In the genomic region with DNA sequence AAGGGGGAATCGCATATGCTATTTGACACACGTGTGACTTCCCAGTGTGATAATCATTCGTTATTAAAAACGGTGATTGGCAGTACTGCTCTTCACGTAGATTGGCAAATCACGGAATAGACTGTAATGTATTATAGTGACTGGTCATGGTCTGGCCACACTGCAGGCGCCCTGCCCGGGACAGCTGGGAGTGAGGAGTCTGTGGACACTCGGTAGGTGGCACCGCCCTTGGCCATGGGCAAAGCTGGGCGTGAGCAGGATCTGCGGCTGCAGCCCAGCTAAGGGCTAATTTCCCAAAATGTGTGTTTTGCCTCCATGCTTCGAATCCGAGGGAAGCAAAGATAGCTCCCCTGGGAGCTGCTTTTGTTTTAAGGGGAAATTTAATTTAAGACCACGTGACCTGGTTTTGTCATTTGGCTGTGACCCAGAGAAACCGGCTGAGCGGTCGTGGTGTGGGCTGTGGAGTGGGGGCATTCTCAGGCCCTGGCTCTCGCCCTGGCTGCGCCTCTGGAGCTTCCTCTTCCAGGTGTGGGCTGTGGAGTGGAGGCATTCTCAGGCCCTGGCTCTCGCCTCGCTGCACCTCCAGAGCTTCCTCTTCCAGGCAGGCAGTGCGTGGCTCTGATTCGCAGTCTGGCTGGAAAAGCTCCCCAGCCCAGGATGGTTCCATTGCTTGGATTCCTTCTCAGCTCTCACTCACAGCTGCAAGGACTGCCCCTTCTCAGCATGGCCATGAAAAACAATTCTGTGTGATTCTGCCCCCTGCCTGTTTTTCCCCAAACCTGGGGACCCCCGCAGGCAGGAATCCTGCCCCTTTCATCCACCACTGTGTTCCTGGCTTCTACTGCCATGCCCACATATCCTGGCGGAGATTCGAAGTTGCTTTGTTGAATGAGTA, we compare ENCODE assay signal across 1 cellular context.
A peak's percentile ranks its signal among the peaks of the same experiment; 100 is the strongest.
TF ChIP-seq lines count a peak whose summit lies in the region.

No MANE protein-coding gene starts in this region.

TF ChIP-seq in K562, 482 proteins besides CTCF, POLR2A, EP300 and RAD21 (continued from another document):
- TF ChIP-seq RAD51 (IDR thresholded peaks at IDR 0.05; ENCODE audit: borderline replicate concordance, low read depth) = 0 out of 2 replicates have a peak, but pooled peaks have one; percentile 22
- TF ChIP-seq, protein P1, sequence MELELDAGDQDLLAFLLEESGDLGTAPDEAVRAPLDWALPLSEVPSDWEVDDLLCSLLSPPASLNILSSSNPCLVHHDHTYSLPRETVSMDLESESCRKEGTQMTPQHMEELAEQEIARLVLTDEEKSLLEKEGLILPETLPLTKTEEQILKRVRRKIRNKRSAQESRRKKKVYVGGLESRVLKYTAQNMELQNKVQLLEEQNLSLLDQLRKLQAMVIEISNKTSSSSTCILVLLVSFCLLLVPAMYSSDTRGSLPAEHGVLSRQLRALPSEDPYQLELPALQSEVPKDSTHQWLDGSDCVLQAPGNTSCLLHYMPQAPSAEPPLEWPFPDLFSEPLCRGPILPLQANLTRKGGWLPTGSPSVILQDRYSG (tag; conservative IDR thresholded peaks at IDR 0.05; ENCODE audit: low read depth) = no peak
- TF ChIP-seq XRCC5 (IDR thresholded peaks at IDR 0.05; ENCODE audit: low read depth, low read length) = no peak
- TF ChIP-seq, protein P2, sequence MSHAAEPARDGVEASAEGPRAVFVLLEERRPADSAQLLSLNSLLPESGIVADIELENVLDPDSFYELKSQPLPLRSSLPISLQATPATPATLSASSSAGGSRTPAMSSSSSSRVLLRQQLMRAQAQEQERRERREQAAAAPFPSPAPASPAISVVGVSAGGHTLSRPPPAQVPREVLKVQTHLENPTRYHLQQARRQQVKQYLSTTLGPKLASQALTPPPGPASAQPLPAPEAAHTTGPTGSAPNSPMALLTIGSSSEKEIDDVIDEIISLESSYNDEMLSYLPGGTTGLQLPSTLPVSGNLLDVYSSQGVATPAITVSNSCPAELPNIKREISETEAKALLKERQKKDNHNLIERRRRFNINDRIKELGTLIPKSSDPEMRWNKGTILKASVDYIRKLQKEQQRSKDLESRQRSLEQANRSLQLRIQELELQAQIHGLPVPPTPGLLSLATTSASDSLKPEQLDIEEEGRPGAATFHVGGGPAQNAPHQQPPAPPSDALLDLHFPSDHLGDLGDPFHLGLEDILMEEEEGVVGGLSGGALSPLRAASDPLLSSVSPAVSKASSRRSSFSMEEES (CRISPR knock-in tag; IDR thresholded peaks at IDR 0.05) = peak; percentile 44
- TF ChIP-seq POLR2AphosphoS2 (IDR thresholded peaks at IDR 0.05; ENCODE audit: low read length) = no peak
- TF ChIP-seq KAT8 (IDR thresholded peaks at IDR 0.05; ENCODE audit: low read depth) = no peak
- TF ChIP-seq ZNF174 (CRISPR knock-in tag; IDR thresholded peaks at IDR 0.05) = no peak
TF ChIP-seq in K562: peak in this region for 2.
